8 cellular contexts compared by ENCODE assay signal in genomic region chr13:111474136-111475002, GRCh38.
DNase-seq lines count a peak whose midpoint lies in the region; ATAC-seq and TF ChIP-seq lines count a peak whose summit lies in the region.

No MANE protein-coding gene starts in this region.

- no peaks in the 10 kb centered on the region for H4K20me1 ChIP-seq in osteoblast (ENCODE audit: insufficient read depth, low read length)

- H3K4me2 ChIP-seq in osteoblast (ENCODE audit: insufficient read depth, low read length) = no peak overlapping the region

- H3K4me3 ChIP-seq in fibroblast of pulmonary artery (replicated peaks; ENCODE audit: low read depth, low read length) = no peak overlapping the region
- H3K4me3 ChIP-seq in osteoblast (ENCODE audit: insufficient read depth, low read length) = no peak overlapping the region

- in situ Hi-C loops in G401 (cut with HindIII; ENCODE audit: low sequenced_read_pairs) = no loop called here

- H3K27me3 ChIP-seq in osteoblast (ENCODE audit: insufficient read depth, low read length) = no peaks in the 10 kb centered on the region

- DNase-seq in G401 (ENCODE audit: low spot score) (peak; percentile 69), M059J (ENCODE audit: low read depth) (peak; percentile 29), SHP77 treated with DMSO at 0.1 percent for 48 hours (lab: John Stamatoyannopoulos, UW) (peak; percentile 83), fibroblast of pulmonary artery (ENCODE audit: low read depth) (peak; percentile 55), osteoblast (ENCODE audit: insufficient read length, low spot score, missing footprints) (peak; percentile 99), NOMO-1 treated with dmso at 0.1 percent for 144 hours (lab: John Stamatoyannopoulos, UW; ENCODE audit: unreplicated experiment) (no peak)
- no peak for DNase-seq in stimulated activated CD4-positive, alpha-beta T cell treated with anti-CD3 and anti-CD28 coated beads, Interleukin-4, amount 100 ng/mL, for 4 hours

- TF ChIP-seq CTCF in fibroblast of pulmonary artery (IDR thresholded peaks at IDR 0.05; ENCODE audit: low read length, missing control alignments) (peak; percentile 50), osteoblast (IDR thresholded peaks at IDR 0.05; ENCODE audit: extremely low read depth, low read depth, low read length) (peak; percentile 60)

- no peaks in the 10 kb centered on the region for H3K36me3 ChIP-seq in osteoblast (ENCODE audit: insufficient read depth, low read length)

- no peak for ATAC-seq in GM19467 (IDR thresholded peaks at IDR 0.05; ENCODE audit: unreplicated experiment)

- H3K79me2 ChIP-seq in osteoblast (ENCODE audit: insufficient read depth, low read length) = no peaks in the 10 kb centered on the region

- H3K9me3 ChIP-seq in osteoblast (ENCODE audit: low read depth, low read length) = no peaks in the 10 kb centered on the region

- H2AFZ ChIP-seq in osteoblast (ENCODE audit: low read length) = no peak overlapping the region

- H3K27ac ChIP-seq in osteoblast (ENCODE audit: low read depth, low read length) = no peak overlapping the region

- no peaks in the 10 kb centered on the region for H3K4me1 ChIP-seq in osteoblast (ENCODE audit: insufficient read depth, low read length)

Comparison
In these comparisons a context has a peak if more than half of its experiments do, and no peak if none do; other contexts are left out.
1. DNase-seq: peak in G401 (single experiment), M059J (single experiment), SHP77 treated with DMSO at 0.1 percent for 48 hours (single experiment), fibroblast of pulmonary artery (single experiment) and osteoblast (single experiment); none in NOMO-1 treated with dmso at 0.1 percent for 144 hours (single experiment) and stimulated activated CD4-positive, alpha-beta T cell treated with anti-CD3 and anti-CD28 coated beads, Interleukin-4, amount 100 ng/mL, for 4 hours (0 of 2).